ENCODE assay signal across 25 cellular contexts in genomic region chr18:30211112-30211511, GRCh38.
"Had no signal": no experiment of that assay in that cellular context is flagged by ENCODE, and none has a peak within 500 bp of the region (broad histone marks: within the 10 kb centered on the region; RNA-seq: fewer than 3 reads in every experiment).

No MANE protein-coding gene starts in this region.

- FAIRE-seq: endometrium had no signal

- DNase-seq: colonic mucosa; cortex of kidney; effector CD8-positive, alpha-beta T cell; effector memory CD8-positive, alpha-beta T cell; endodermal cell; erythroblast; esophagus squamous epithelium; foreskin fibroblast; foreskin melanocyte; gastrocnemius medialis; glutamatergic neuron; head of caudate nucleus; heart right ventricle; hippocampal formation; islet precursor cell; left cardiac atrium; left lung; left ventricle myocardium superior; lower lobe of right lung; mesenchymal stem cell; mucosa of descending colon; naive B cell; naive thymus-derived CD8-positive, alpha-beta T cell had no signal

- H3K4me3 ChIP-seq: colonic mucosa, esophagus squamous epithelium, gastrocnemius medialis, heart right ventricle, left lung, lower lobe of right lung, mucosa of descending colon had no signal

- ATAC-seq: effector memory CD8-positive, alpha-beta T cell; esophagus mucosa; gastrocnemius medialis; heart right ventricle; left cardiac atrium; left lung; left ventricle myocardium superior; lower lobe of right lung; mucosa of descending colon; naive thymus-derived CD8-positive, alpha-beta T cell had no signal
